27 cellular contexts compared by ENCODE assay signal in the genomic region with DNA sequence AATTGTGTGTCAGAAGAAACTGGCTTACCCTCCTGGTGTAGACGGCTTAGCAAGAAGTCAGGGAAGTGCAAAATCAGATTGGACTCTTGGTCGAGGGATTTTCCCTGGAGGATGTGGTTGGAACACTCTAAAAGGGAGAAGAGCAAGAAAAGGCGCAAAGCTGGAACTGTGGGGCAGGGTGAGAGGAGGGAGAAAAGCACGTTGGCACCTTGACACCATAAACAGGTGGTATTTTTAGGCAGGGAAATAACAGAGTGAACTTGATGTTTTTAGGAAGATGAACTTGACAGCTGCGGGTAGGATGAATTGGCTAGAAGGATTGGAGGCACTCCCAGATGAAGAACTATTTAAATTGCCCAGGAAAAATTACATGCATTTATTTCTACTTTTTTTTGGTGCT.
"Had no signal": no experiment of that assay in that cellular context is flagged by ENCODE, and none has a peak within 500 bp of the region (broad histone marks: within the 10 kb centered on the region; RNA-seq: fewer than 3 reads in every experiment).

No MANE protein-coding gene starts in this region.

- DNase-seq: activated CD4-positive, alpha-beta T cell treated with anti-CD3 and anti-CD28 coated beads for 1 hour; activated effector memory CD4-positive, alpha-beta T cell treated with Interleukin-2 at 50 U/mL for 16 hours; activated naive CD4-positive, alpha-beta T cell treated with Interleukin-2 at 50 U/mL for 16 hours; activated T-cell treated with anti-CD3 and anti-CD28 coated beads for 4 hours; activated T-cell treated with anti-CD3 and anti-CD28 coated beads, Interleukin-2, amount 50 U/mL, for 72 hours; aorta; body of pancreas; cortex of kidney; effector memory CD8-positive, alpha-beta T cell; erythroblast; gastrocnemius medialis; glutamatergic neuron; left lung; naive thymus-derived CD4-positive, alpha-beta T cell; occipital lobe; stimulated activated naive CD4-positive, alpha-beta T cell treated with Interleukin-2 at 50 U/mL for 16 hours; T-cell; testis; transverse colon had no signal

- H3K79me2 ChIP-seq: parathyroid adenoma had no signal

- H3K4me3 ChIP-seq: body of pancreas, cardiac muscle cell, gastrocnemius medialis, left lung, lung, right atrium auricular region, testis, transverse colon had no signal

- H3K36me3 ChIP-seq: cardiac muscle cell, gastrocnemius medialis, left lung, right atrium auricular region, transverse colon had no signal

- H3K9ac ChIP-seq: parathyroid adenoma had no signal

- H3K36me3 Mint-ChIP-seq: activated naive CD8-positive, alpha-beta T cell; naive thymus-derived CD4-positive, alpha-beta T cell had no signal

- H3K27me3 ChIP-seq: body of pancreas, cardiac muscle cell, gastrocnemius medialis, left lung, right atrium auricular region, testis, transverse colon had no signal

- H3K27me3 Mint-ChIP-seq: activated naive CD8-positive, alpha-beta T cell; effector memory CD8-positive, alpha-beta T cell; naive thymus-derived CD4-positive, alpha-beta T cell; T-cell had no signal

- H3K27ac ChIP-seq: cardiac muscle cell, gastrocnemius medialis, left lung, parathyroid adenoma, right atrium auricular region, testis, transverse colon had no signal

- H3K9me3 ChIP-seq: body of pancreas, gastrocnemius medialis, left lung, right atrium auricular region, testis, transverse colon had no signal

- H3K9me3 Mint-ChIP-seq: activated T-cell treated with anti-CD3 and anti-CD28 coated beads, Interleukin-2, amount 50 U/mL, for 72 hours; effector memory CD8-positive, alpha-beta T cell; naive thymus-derived CD4-positive, alpha-beta T cell; neural crest cell; T-cell had no signal

- H3K27ac Mint-ChIP-seq: activated naive CD8-positive, alpha-beta T cell; activated T-cell treated with anti-CD3 and anti-CD28 coated beads, Interleukin-2, amount 50 U/mL, for 72 hours; effector memory CD8-positive, alpha-beta T cell; T-cell had no signal

- H3K4me1 ChIP-seq: body of pancreas, gastrocnemius medialis, left lung, parathyroid adenoma, right atrium auricular region, testis, transverse colon had no signal

- H2AFZ ChIP-seq: parathyroid adenoma had no signal

- H3K4me1 Mint-ChIP-seq: neural crest cell, T-cell had no signal

- FAIRE-seq: islet of Langerhans, urothelium cell line had no signal

- H3K4me3 Mint-ChIP-seq: activated naive CD8-positive, alpha-beta T cell; activated T-cell treated with anti-CD3 and anti-CD28 coated beads, Interleukin-2, amount 50 U/mL, for 72 hours; effector memory CD8-positive, alpha-beta T cell; naive thymus-derived CD4-positive, alpha-beta T cell; neural crest cell; T-cell had no signal
